Comparison of ENCODE assay signal across 22 cellular contexts in the genomic region with DNA sequence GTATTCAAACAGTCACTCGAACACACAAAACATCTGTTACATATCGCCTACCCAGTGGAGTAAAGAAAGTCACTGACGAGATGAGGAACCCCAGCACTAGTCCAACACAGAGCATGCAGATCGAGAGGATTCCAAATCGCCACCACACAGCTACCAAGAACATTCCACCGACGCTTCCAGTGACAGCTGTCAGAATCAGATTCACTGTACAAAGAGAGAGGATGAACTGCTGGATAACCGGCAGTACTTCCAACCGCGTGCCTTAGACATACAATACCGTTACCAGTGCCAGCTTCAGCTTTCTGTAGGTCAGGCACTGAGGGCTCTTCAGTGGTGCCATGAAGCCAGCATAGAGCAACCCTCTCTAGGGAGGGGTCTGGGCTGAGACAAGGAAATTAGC.
"Had no signal": no experiment of that assay in that cellular context is flagged by ENCODE, and none has a peak within 500 bp of the region (broad histone marks: within the 10 kb centered on the region; RNA-seq: fewer than 3 reads in every experiment).

No MANE protein-coding gene starts in this region.

- H3K27ac Mint-ChIP-seq: activated CD4-positive, alpha-beta memory T cell treated with anti-CD3 and anti-CD28 coated beads for 36 hours; activated naive CD4-positive, alpha-beta T cell treated with anti-CD3 and anti-CD28 coated beads, Interleukin-2, amount 10 ng/mL, durations not matched to agents 7 days and 5 days had no signal

- H3K4me3 Mint-ChIP-seq: activated CD4-positive, alpha-beta memory T cell treated with anti-CD3 and anti-CD28 coated beads for 36 hours; activated naive CD4-positive, alpha-beta T cell treated with anti-CD3 and anti-CD28 coated beads, Interleukin-2, amount 10 ng/mL, durations not matched to agents 7 days and 5 days; brain; naive thymus-derived CD4-positive, alpha-beta T cell; neural crest cell had no signal

- H3K27ac ChIP-seq: esophagus muscularis mucosa, gastroesophageal sphincter, heart right ventricle, spleen, upper lobe of right lung had no signal

- H3K4me1 ChIP-seq: gastroesophageal sphincter, upper lobe of right lung had no signal

- H3K27me3 Mint-ChIP-seq: activated CD4-positive, alpha-beta memory T cell treated with anti-CD3 and anti-CD28 coated beads for 36 hours; activated naive CD4-positive, alpha-beta T cell treated with anti-CD3 and anti-CD28 coated beads, Interleukin-2, amount 10 ng/mL, durations not matched to agents 7 days and 5 days; brain; naive thymus-derived CD4-positive, alpha-beta T cell had no signal

- H3K4me3 ChIP-seq: esophagus muscularis mucosa, gastroesophageal sphincter, heart right ventricle, mucosa of descending colon, spleen, upper lobe of right lung had no signal

- H3K9me3 Mint-ChIP-seq: activated CD4-positive, alpha-beta memory T cell treated with anti-CD3 and anti-CD28 coated beads for 36 hours; activated naive CD4-positive, alpha-beta T cell treated with anti-CD3 and anti-CD28 coated beads, Interleukin-2, amount 10 ng/mL, durations not matched to agents 7 days and 5 days; brain; naive thymus-derived CD4-positive, alpha-beta T cell; neural crest cell had no signal

- DNase-seq: activated CD4-positive, alpha-beta memory T cell treated with anti-CD3 and anti-CD28 coated beads for 36 hours; activated CD4-positive, alpha-beta T cell treated with anti-CD3 and anti-CD28 coated beads for 48 hours; activated effector memory CD4-positive, alpha-beta T cell treated with anti-CD3 and anti-CD28 coated beads, Interleukin-2, amount 50 U/mL, for 16 hours; activated naive CD4-positive, alpha-beta T cell treated with anti-CD3 and anti-CD28 coated beads, Interleukin-2, amount 10 ng/mL, durations not matched to agents 7 days and 5 days; aorta; caudate nucleus; effector memory CD4-positive, alpha-beta T cell; heart right ventricle; islet precursor cell; left cardiac atrium; mesenchymal stem cell; mucosa of descending colon; naive thymus-derived CD4-positive, alpha-beta T cell; posterior cingulate gyrus; spleen; stimulated activated CD4-positive, alpha-beta T cell treated with anti-CD3 and anti-CD28 coated beads, Interleukin-4, amount 100 ng/mL, for 24 hours; stimulated activated naive CD8-positive, alpha-beta T cell treated with anti-CD3 and anti-CD28 coated beads, Interleukin-15, Interleukin-2, amounts not matched to agents 100 U/mL and 50 U/mL, for 24 hours; upper lobe of right lung had no signal

- H3K4me1 Mint-ChIP-seq: brain, neural crest cell had no signal

- ATAC-seq: gastroesophageal sphincter; heart right ventricle; left cardiac atrium; mucosa of descending colon; naive thymus-derived CD4-positive, alpha-beta T cell; stimulated activated naive CD8-positive, alpha-beta T cell treated with anti-CD3 and anti-CD28 coated beads, Interleukin-15, Interleukin-2, amounts not matched to agents 100 U/mL and 50 U/mL, for 24 hours; upper lobe of right lung had no signal

- H3K27me3 ChIP-seq: esophagus muscularis mucosa, gastroesophageal sphincter, heart right ventricle, spleen, upper lobe of right lung had no signal

- H3K9me3 ChIP-seq: esophagus muscularis mucosa, gastroesophageal sphincter, heart right ventricle, mucosa of descending colon, spleen, upper lobe of right lung had no signal
